ENCODE assay signal across 28 cellular contexts in genomic region chr2:15367205-15367604, GRCh38.
"Had no signal": no experiment of that assay in that cellular context is flagged by ENCODE, and none has a peak within 500 bp of the region (broad histone marks: within the 10 kb centered on the region; RNA-seq: fewer than 3 reads in every experiment).

No MANE protein-coding gene starts in this region.

- H3K4me3 ChIP-seq: coronary artery, dorsolateral prefrontal cortex, esophagus muscularis mucosa, gastrocnemius medialis, heart left ventricle had no signal

- H3K36me3 ChIP-seq: gastrocnemius medialis had no signal

- H3K27ac Mint-ChIP-seq: activated CD4-positive, alpha-beta memory T cell treated with anti-CD3 and anti-CD28 coated beads, Interleukin-2, amount 10 ng/mL, durations not matched to agents 7 days and 5 days; activated CD4-positive, alpha-beta T cell treated with anti-CD3 and anti-CD28 coated beads, Interleukin-2, amount 10 ng/mL, durations not matched to agents 7 days and 5 days; activated naive CD8-positive, alpha-beta T cell; activated T-helper 17 cell treated with anti-CD3 and anti-CD28 coated beads, Interleukin-2, amount 50 U/mL, for 72 hours; dendritic cell treated with granulocyte-macrophage colony-stimulating factor and Interleukin-4, amounts not matched to agents 40 ng/mL and 50 ng/mL, for 4 days had no signal

- H3K27me3 ChIP-seq: brain microvascular endothelial cell, dorsolateral prefrontal cortex, esophagus muscularis mucosa, foreskin keratinocyte, gastrocnemius medialis, heart left ventricle had no signal

- H3K9me3 ChIP-seq: esophagus muscularis mucosa, gastrocnemius medialis, heart left ventricle had no signal

- H3K4me3 Mint-ChIP-seq: activated CD4-positive, alpha-beta memory T cell treated with anti-CD3 and anti-CD28 coated beads, Interleukin-2, amount 10 ng/mL, durations not matched to agents 7 days and 5 days; activated CD4-positive, alpha-beta T cell treated with anti-CD3 and anti-CD28 coated beads, Interleukin-2, amount 10 ng/mL, durations not matched to agents 7 days and 5 days; activated naive CD8-positive, alpha-beta T cell; activated T-cell treated with anti-CD3 and anti-CD28 coated beads, Interleukin-2, amount 50 U/mL, for 4 hours; activated T-helper 17 cell treated with anti-CD3 and anti-CD28 coated beads, Interleukin-2, amount 50 U/mL, for 72 hours; central memory CD8-positive, alpha-beta T cell; dendritic cell treated with granulocyte-macrophage colony-stimulating factor and Interleukin-4, amounts not matched to agents 40 ng/mL and 50 ng/mL, for 4 days had no signal

- ATAC-seq: activated T-cell treated with anti-CD3 and anti-CD28 coated beads, Interleukin-2, amount 50 U/mL, for 4 hours; activated T-helper 17 cell treated with anti-CD3 and anti-CD28 coated beads, Interleukin-2, amount 50 U/mL, for 72 hours; foreskin keratinocyte; gastrocnemius medialis; heart left ventricle had no signal

- DNase-seq: activated CD4-positive, alpha-beta memory T cell treated with anti-CD3 and anti-CD28 coated beads, Interleukin-2, amount 10 ng/mL, durations not matched to agents 7 days and 5 days; activated CD4-positive, alpha-beta T cell treated with anti-CD3 and anti-CD28 coated beads for 1 hour; activated CD4-positive, alpha-beta T cell treated with anti-CD3 and anti-CD28 coated beads for 4 hours; activated CD4-positive, alpha-beta T cell treated with anti-CD3 and anti-CD28 coated beads, Interleukin-2, amount 10 ng/mL, durations not matched to agents 7 days and 5 days; activated CD4-positive, alpha-beta T cell treated with anti-CD3 and anti-CD28 coated beads, Interleukin-2, amount 50 U/mL, for 4 hours; activated CD8-positive, alpha-beta memory T cell treated with anti-CD3 and anti-CD28 coated beads, Interleukin-2, amount 50 U/mL, for 48 hours; activated effector memory CD4-positive, alpha-beta T cell treated with Interleukin-2 at 50 U/mL for 16 hours; activated gamma-delta T cell treated with Interleukin-2 at 50 U/mL for 16 hours; activated naive CD4-positive, alpha-beta T cell treated with anti-CD3 and anti-CD28 coated beads, Interleukin-2, amount 50 U/mL, for 16 hours; activated naive CD4-positive, alpha-beta T cell treated with Interleukin-2 at 50 U/mL for 16 hours; activated T-cell treated with anti-CD3 and anti-CD28 coated beads, Interleukin-2, amount 50 U/mL, for 4 hours; amniotic stem cell; anterior cingulate cortex; brain microvascular endothelial cell; dorsolateral prefrontal cortex; effector memory CD4-positive, alpha-beta T cell; erythroblast; foreskin keratinocyte; gastrocnemius medialis; glutamatergic neuron; heart left ventricle; T-helper 2 cell had no signal

- H3K27ac ChIP-seq: brain microvascular endothelial cell, coronary artery, dorsolateral prefrontal cortex, esophagus muscularis mucosa, foreskin keratinocyte, gastrocnemius medialis, heart left ventricle had no signal

- H3K4me1 Mint-ChIP-seq: activated T-helper 17 cell treated with anti-CD3 and anti-CD28 coated beads, Interleukin-2, amount 50 U/mL, for 72 hours; central memory CD8-positive, alpha-beta T cell had no signal

- H3K9me3 Mint-ChIP-seq: activated CD4-positive, alpha-beta memory T cell treated with anti-CD3 and anti-CD28 coated beads, Interleukin-2, amount 10 ng/mL, durations not matched to agents 7 days and 5 days; activated CD4-positive, alpha-beta T cell treated with anti-CD3 and anti-CD28 coated beads, Interleukin-2, amount 10 ng/mL, durations not matched to agents 7 days and 5 days; activated T-cell treated with anti-CD3 and anti-CD28 coated beads, Interleukin-2, amount 50 U/mL, for 4 hours; activated T-helper 17 cell treated with anti-CD3 and anti-CD28 coated beads, Interleukin-2, amount 50 U/mL, for 72 hours; central memory CD8-positive, alpha-beta T cell; dendritic cell treated with granulocyte-macrophage colony-stimulating factor and Interleukin-4, amounts not matched to agents 40 ng/mL and 50 ng/mL, for 4 days had no signal

- H3K4me1 ChIP-seq: esophagus muscularis mucosa, gastrocnemius medialis, heart left ventricle had no signal

- H3K27me3 Mint-ChIP-seq: activated CD4-positive, alpha-beta memory T cell treated with anti-CD3 and anti-CD28 coated beads, Interleukin-2, amount 10 ng/mL, durations not matched to agents 7 days and 5 days; activated CD4-positive, alpha-beta T cell treated with anti-CD3 and anti-CD28 coated beads, Interleukin-2, amount 10 ng/mL, durations not matched to agents 7 days and 5 days; activated naive CD8-positive, alpha-beta T cell; activated T-helper 17 cell treated with anti-CD3 and anti-CD28 coated beads, Interleukin-2, amount 50 U/mL, for 72 hours; central memory CD8-positive, alpha-beta T cell; dendritic cell treated with granulocyte-macrophage colony-stimulating factor and Interleukin-4, amounts not matched to agents 40 ng/mL and 50 ng/mL, for 4 days had no signal
